1 cellular context compared by ENCODE assay signal in genomic region chr7:144390481-144390880, GRCh38.
TF ChIP-seq lines count a peak whose summit lies in the region.

No MANE protein-coding gene starts in this region.

TF ChIP-seq in HepG2, 621 proteins besides CTCF, POLR2A, EP300 and RAD21:
- TF ChIP-seq MTF2 (CRISPR knock-in tag; IDR thresholded peaks at IDR 0.05; ENCODE audit: borderline replicate concordance) = no peak
